20 cellular contexts compared by ENCODE assay signal in genomic region chr9:19284729-19285128, GRCh38.
"Had no signal": no experiment of that assay in that cellular context is flagged by ENCODE, and none has a peak within 500 bp of the region (broad histone marks: within the 10 kb centered on the region; RNA-seq: fewer than 3 reads in every experiment).

No MANE protein-coding gene starts in this region.

- ATAC-seq: Panc1 had no signal

- H3K27me3 ChIP-seq: MG63 had no signal

- H3K4me3 ChIP-seq: MG63 had no signal

- H3K27ac ChIP-seq: RWPE1 had no signal

- H3K9ac ChIP-seq: SK-N-SH had no signal

- H3K4me2 ChIP-seq: SK-N-SH had no signal

- H3K9me3 ChIP-seq: MG63, SK-N-SH had no signal

- H3K9me2 ChIP-seq: SK-N-SH had no signal

- DNase-seq: Karpas-422, KG1, MG63, NCI-H1092 treated with DMSO at 0.1 percent for 48 hours, NCI-H1436, NCI-H187, NCI-H2029, NCI-H2081 treated with DMSO at 0.1 percent for 48 hours, NCI-H2171, NCI-H226, NCI-H446, NCI-H510A, NCI-H524 treated with DMSO at 0.1 percent for 48 hours, NCI-H69, NCI-H774, SHP77, SK-N-SH, SW 1271 had no signal
